In the genomic region with DNA sequence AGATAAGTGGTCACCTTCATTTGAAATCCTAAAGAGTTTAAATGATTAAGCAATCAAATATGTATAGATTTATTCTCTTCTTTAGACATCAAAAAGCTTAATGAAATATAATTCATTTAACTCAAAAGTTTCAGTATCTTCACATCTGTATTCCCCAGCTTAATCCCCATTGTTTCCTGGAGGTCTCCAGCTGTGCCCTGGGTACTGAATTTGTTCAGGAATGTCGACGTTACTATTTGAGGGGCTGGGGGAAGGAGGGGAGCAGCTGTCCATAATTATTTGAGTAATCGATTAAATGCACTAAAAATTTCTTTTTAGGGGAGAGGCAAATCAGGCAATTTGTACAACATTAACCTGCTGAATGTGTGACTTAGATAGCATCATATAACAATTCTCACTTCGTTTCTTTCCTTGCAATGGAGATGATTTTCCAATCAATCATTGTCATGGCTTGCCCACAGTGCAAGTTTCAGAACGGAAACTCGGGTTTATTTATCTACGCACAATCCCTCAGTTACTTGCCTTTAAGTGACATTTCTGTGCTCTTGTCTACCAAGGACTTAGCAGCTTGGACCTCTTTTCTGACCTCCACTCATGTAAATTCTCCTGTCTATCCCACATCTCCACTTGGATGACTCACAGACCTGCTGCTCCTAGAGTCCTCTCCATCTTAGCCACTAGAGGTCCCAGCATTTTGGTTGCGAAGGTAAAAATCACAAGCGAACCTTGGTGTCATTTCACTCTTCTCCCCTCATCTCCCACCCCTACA, we compare ENCODE assay signal across 10 cellular contexts. TPM values are rescaled to one million over a fixed set of nuclear protein-coding genes. Genes with fewer than 3 reads are reported as not detected.
DNase-seq lines count a peak whose midpoint lies in the region; ATAC-seq lines count a peak whose summit lies in the region.
"Had no signal": no experiment of that assay in that cellular context is flagged by ENCODE, and none has a peak within 500 bp of the region (broad histone marks: within the 10 kb centered on the region; RNA-seq: fewer than 3 reads in every experiment).

No MANE protein-coding gene starts in this region.

- H2BK120ac ChIP-seq in mesendoderm (ENCODE audit: low read depth, low read length), result no peak overlapping the region

- peaks cover 2% of the 10 kb centered on the region for H3K4me1 ChIP-seq in mesendoderm (ENCODE audit: control insufficient read depth, low read depth, low read length)

- no peaks in the 10 kb centered on the region for H3K36me3 ChIP-seq in mesendoderm (ENCODE audit: control insufficient read depth, insufficient read depth, low read length)

- no peak overlapping the region for H4K8ac ChIP-seq in mesendoderm (ENCODE audit: low read depth, low read length)

- no peak overlapping the region for H3K27ac Mint-ChIP-seq in activated T-helper 1 cell treated with anti-CD3 and anti-CD28 coated beads, Interleukin-12 subunit alpha, Interleukin-12 subunit beta, Interleukin-2, Interleukin-4 antibody, amounts not matched to agents 30 ng/mL and 10 ng/mL and 1 ng/mL, durations not matched to agents 14 hours and 24 hours and 36 hours

- no peaks in the 10 kb centered on the region for H3K79me1 ChIP-seq in mesendoderm (ENCODE audit: low read length)

- H3K4me3 Mint-ChIP-seq in activated T-helper 1 cell treated with anti-CD3 and anti-CD28 coated beads, Interleukin-12 subunit alpha, Interleukin-12 subunit beta, Interleukin-2, Interleukin-4 antibody, amounts not matched to agents 30 ng/mL and 10 ng/mL and 1 ng/mL, durations not matched to agents 14 hours and 24 hours and 36 hours, result peak overlapping the region; percentile 34

- DNase-seq in DMS53 (lab: John Stamatoyannopoulos, UW), result peak; percentile 41
- no peak for DNase-seq in DMS53 treated with DMSO at 0.1 percent for 48 hours (lab: John Stamatoyannopoulos, UW; ENCODE audit: unreplicated experiment)
- no peak for DNase-seq in activated T-helper 1 cell treated with anti-CD3 and anti-CD28 coated beads, Interleukin-12 subunit alpha, Interleukin-12 subunit beta, Interleukin-2, Interleukin-4 antibody, amounts not matched to agents 30 ng/mL and 10 ng/mL and 1 ng/mL, durations not matched to agents 14 hours and 24 hours and 36 hours (ENCODE audit: low spot score)
- DNase-seq in mesendoderm, result peak; percentile 84
- DNase-seq in SKM-1 treated with dmso at 0.1 percent for 144 hours (lab: John Stamatoyannopoulos, UW; ENCODE audit: unreplicated experiment), result no peak
- no peak for DNase-seq in COR-L47 (lab: John Stamatoyannopoulos, UW)
- no peak for DNase-seq in KBM-7
- DNase-seq: activated CD4-positive, alpha-beta T cell treated with anti-CD3 and anti-CD28 coated beads, Interleukin-2, amount 50 U/mL, for 1 hour had no signal

- H3K79me2 ChIP-seq in mesendoderm (ENCODE audit: control insufficient read depth, insufficient read depth, low read length), result no peaks in the 10 kb centered on the region

- no peak overlapping the region for H3K56ac ChIP-seq in mesendoderm (ENCODE audit: low read length)

- ATAC-seq in HG03354 (IDR thresholded peaks at IDR 0.05; ENCODE audit: poor library complexity, severe bottlenecking, unreplicated experiment), result peak; percentile 75

- H3K4ac ChIP-seq in mesendoderm (ENCODE audit: low read depth, low read length), result no peak overlapping the region

- no peaks in the 10 kb centered on the region for H3K36me3 Mint-ChIP-seq in activated T-helper 1 cell treated with anti-CD3 and anti-CD28 coated beads, Interleukin-12 subunit alpha, Interleukin-12 subunit beta, Interleukin-2, Interleukin-4 antibody, amounts not matched to agents 30 ng/mL and 10 ng/mL and 1 ng/mL, durations not matched to agents 14 hours and 24 hours and 36 hours (ENCODE audit: low read depth)

- peaks cover 18% of the 10 kb centered on the region for H3K4me1 Mint-ChIP-seq in activated T-helper 1 cell treated with anti-CD3 and anti-CD28 coated beads, Interleukin-12 subunit alpha, Interleukin-12 subunit beta, Interleukin-2, Interleukin-4 antibody, amounts not matched to agents 30 ng/mL and 10 ng/mL and 1 ng/mL, durations not matched to agents 14 hours and 24 hours and 36 hours (ENCODE audit: low read depth)

- H2BK5ac ChIP-seq in mesendoderm (ENCODE audit: low read length), result no peak overlapping the region

- intact Hi-C loops in activated T-helper 1 cell treated with anti-CD3 and anti-CD28 coated beads, Interleukin-12 subunit alpha, Interleukin-12 subunit beta, Interleukin-2, Interleukin-4 antibody, amounts not matched to agents 30 ng/mL and 10 ng/mL and 1 ng/mL, durations not matched to agents 14 hours and 24 hours and 36 hours (cut with micrococcal nuclease), result loop anchor here (5.0 to 10.0 kb wide), 4 partner anchors 78 to 272 kb away; a partner anchor contains a TSS

- no peak overlapping the region for H3K23ac ChIP-seq in mesendoderm (ENCODE audit: low read length)

- peaks cover 19% of the 10 kb centered on the region for H3K27me3 Mint-ChIP-seq in activated T-helper 1 cell treated with anti-CD3 and anti-CD28 coated beads, Interleukin-12 subunit alpha, Interleukin-12 subunit beta, Interleukin-2, Interleukin-4 antibody, amounts not matched to agents 30 ng/mL and 10 ng/mL and 1 ng/mL, durations not matched to agents 14 hours and 24 hours and 36 hours (ENCODE audit: insufficient read depth)

- H3K9ac ChIP-seq in mesendoderm (ENCODE audit: low read length), result no peak overlapping the region
- H3K9ac ChIP-seq: KMS-11 had no signal

- WGBS in mesendoderm (ENCODE audit: extremely low coverage, insufficient coverage, low lambda C conversion rate), result no CpG with 5 or more reads among the region's 9 CpGs

- H3K4me2 ChIP-seq in mesendoderm (ENCODE audit: low read length), result no peak overlapping the region
- H3K4me2 ChIP-seq: KMS-11 had no signal

- H3K9me3 Mint-ChIP-seq in activated T-helper 1 cell treated with anti-CD3 and anti-CD28 coated beads, Interleukin-12 subunit alpha, Interleukin-12 subunit beta, Interleukin-2, Interleukin-4 antibody, amounts not matched to agents 30 ng/mL and 10 ng/mL and 1 ng/mL, durations not matched to agents 14 hours and 24 hours and 36 hours, result no peaks in the 10 kb centered on the region

- no peaks in the 10 kb centered on the region for H3K27me3 ChIP-seq in mesendoderm (ENCODE audit: insufficient read depth, low read length, poor library complexity)

- no peak overlapping the region for H2BK15ac ChIP-seq in mesendoderm (replicated peaks; ENCODE audit: low read depth)

- H3K27ac ChIP-seq in mesendoderm (ENCODE audit: low read depth, low read length), result no peak overlapping the region
- H3K27ac ChIP-seq: KMS-11 had no signal

- H2AK5ac ChIP-seq in mesendoderm (ENCODE audit: low read length), result no peak overlapping the region

- no peak overlapping the region for H3K4me3 ChIP-seq in mesendoderm (ENCODE audit: low read length)

- H4K5ac ChIP-seq in mesendoderm (ENCODE audit: low read length), result no peak overlapping the region

- no peak overlapping the region for H3K18ac ChIP-seq in mesendoderm (ENCODE audit: low read length)

- in situ Hi-C loops in KBM-7 (cut with MboI; ENCODE audit: low pct_unique_long_range_greater_than_20kb, low sequenced_read_pairs), result no loop called here

RNA-seq across cellular contexts. Expression of a gene that starts 3.9 kb away (rescaled TPM):
- total RNA-seq in activated T-helper 1 cell treated with anti-CD3 and anti-CD28 coated beads, Interleukin-12 subunit alpha, Interleukin-12 subunit beta, Interleukin-2, Interleukin-4 antibody, amounts not matched to agents 30 ng/mL and 10 ng/mL and 1 ng/mL, durations not matched to agents 14 hours and 24 hours and 36 hours, result 25.2 and 27.7 TPM in 2 replicates
- 14.2 TPM for polyA plus RNA-seq in mesendoderm (2013, experiment 1 of 2)
- polyA plus RNA-seq in mesendoderm (2013, experiment 2 of 2), result 14.5 TPM

Comparison
In these comparisons a context has a peak if more than half of its experiments do, and no peak if none do; other contexts are left out.
1. DNase-seq: peak in DMS53 (single experiment) and mesendoderm (single experiment); none in DMS53 treated with DMSO at 0.1 percent for 48 hours (single experiment), activated T-helper 1 cell treated with anti-CD3 and anti-CD28 coated beads, Interleukin-12 subunit alpha, Interleukin-12 subunit beta, Interleukin-2, Interleukin-4 antibody, amounts not matched to agents 30 ng/mL and 10 ng/mL and 1 ng/mL, durations not matched to agents 14 hours and 24 hours and 36 hours (single experiment), SKM-1 treated with dmso at 0.1 percent for 144 hours (single experiment), COR-L47 (single experiment) and KBM-7 (single experiment).